8 cellular contexts compared by ENCODE assay signal in the genomic region with DNA sequence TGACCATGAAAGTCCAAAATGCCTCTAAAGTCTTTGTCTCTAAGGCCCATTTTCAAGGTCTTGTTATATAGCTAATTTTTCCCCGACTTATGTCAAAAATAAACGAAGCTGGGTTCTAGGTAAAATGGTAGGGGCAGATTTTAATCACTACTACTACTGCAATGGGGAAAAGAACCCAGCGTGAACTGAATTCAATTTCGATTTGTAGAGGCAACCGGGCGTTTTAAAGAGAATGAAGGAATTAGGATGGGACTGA. TPM values are rescaled to one million over a fixed set of nuclear protein-coding genes. Genes with fewer than 3 reads are reported as not detected.
DNase-seq lines count a peak whose midpoint lies in the region; ATAC-seq lines count a peak whose summit lies in the region.

No MANE protein-coding gene starts in this region.

- peaks cover 21 to 27% of the 10 kb centered on the region in 2 donors for H3K36me3 Mint-ChIP-seq in activated naive CD4-positive, alpha-beta T cell treated with anti-CD3 and anti-CD28 coated beads, Interleukin-2, amount 50 U/mL, for 72 hours
- H3K36me3 Mint-ChIP-seq in stimulated activated memory B cell treated with anti-CD40 and anti-IgM and Interleukin-4, amounts not matched to agents 10 μg/mL and 1 μg/mL and 100 μg/mL, for 72 hours: no peaks in the 10 kb centered on the region

- peak overlapping the region; percentile 99 for H3K27ac ChIP-seq in HUES48 (ENCODE audit: low read depth, low read length)

- H3K9me3 Mint-ChIP-seq in activated naive CD4-positive, alpha-beta T cell treated with anti-CD3 and anti-CD28 coated beads, Interleukin-2, amount 50 U/mL, for 72 hours: no peaks in the 10 kb centered on the region
- H3K9me3 Mint-ChIP-seq in stimulated activated memory B cell treated with anti-CD40 and anti-IgM and Interleukin-4, amounts not matched to agents 10 μg/mL and 1 μg/mL and 100 μg/mL, for 72 hours: no peaks in the 10 kb centered on the region

- H3K9ac ChIP-seq in HUES48 (ENCODE audit: low read depth, low read length): peak overlapping the region; percentile 92

- no peak for ATAC-seq in activated naive CD4-positive, alpha-beta T cell treated with anti-CD3 and anti-CD28 coated beads, Interleukin-2, amount 50 U/mL, for 72 hours
- ATAC-seq in stimulated activated memory B cell treated with anti-CD40 and anti-IgM and Interleukin-4, amounts not matched to agents 10 μg/mL and 1 μg/mL and 100 μg/mL, for 72 hours: no peak
- ATAC-seq in GM18861 (IDR thresholded peaks at IDR 0.05; ENCODE audit: unreplicated experiment): no peak
- ATAC-seq in HG02763 (IDR thresholded peaks at IDR 0.05; ENCODE audit: unreplicated experiment): no peak
- no peak for ATAC-seq in GM19467 (IDR thresholded peaks at IDR 0.05; ENCODE audit: unreplicated experiment)

- H3K4me3 ChIP-seq in HUES48 (ENCODE audit: low read depth, low read length) (peak overlapping the region; percentile 98), iPS-18c (ENCODE audit: insufficient read depth, low read depth, low read length) (peak overlapping the region; percentile 93; the same call in 1 of the 2 replicates)

- H3K27me3 Mint-ChIP-seq in stimulated activated memory B cell treated with anti-CD40 and anti-IgM and Interleukin-4, amounts not matched to agents 10 μg/mL and 1 μg/mL and 100 μg/mL, for 72 hours: no peaks in the 10 kb centered on the region

- no peaks in the 10 kb centered on the region for H3K9me3 ChIP-seq in HUES48 (ENCODE audit: control insufficient read depth, insufficient read depth, low read length)
- H3K9me3 ChIP-seq in iPS-18c (ENCODE audit: control insufficient read depth, insufficient read depth, low read length): no peaks in the 10 kb centered on the region

- H3K4me3 Mint-ChIP-seq in stimulated activated memory B cell treated with anti-CD40 and anti-IgM and Interleukin-4, amounts not matched to agents 10 μg/mL and 1 μg/mL and 100 μg/mL, for 72 hours: peak overlapping the region; percentile 98

- H3K27ac Mint-ChIP-seq in activated naive CD4-positive, alpha-beta T cell treated with anti-CD3 and anti-CD28 coated beads, Interleukin-2, amount 50 U/mL, for 72 hours: peak overlapping the region; percentile 89 to 99
- H3K27ac Mint-ChIP-seq in stimulated activated memory B cell treated with anti-CD40 and anti-IgM and Interleukin-4, amounts not matched to agents 10 μg/mL and 1 μg/mL and 100 μg/mL, for 72 hours: peak overlapping the region; percentile 99

- H3K4me1 Mint-ChIP-seq in stimulated activated memory B cell treated with anti-CD40 and anti-IgM and Interleukin-4, amounts not matched to agents 10 μg/mL and 1 μg/mL and 100 μg/mL, for 72 hours: peaks cover 16% of the 10 kb centered on the region

- peaks cover 27% of the 10 kb centered on the region for H3K36me3 ChIP-seq in HUES48 (ENCODE audit: control insufficient read depth, insufficient read depth, low read length)

- peaks cover 12% of the 10 kb centered on the region for H3K4me1 ChIP-seq in HUES48 (ENCODE audit: control insufficient read depth, insufficient read depth, low read length)

- no peak for DNase-seq in activated naive CD4-positive, alpha-beta T cell treated with anti-CD3 and anti-CD28 coated beads, Interleukin-2, amount 50 U/mL, for 72 hours (ENCODE audit: low spot score in 2 of 2)
- DNase-seq in cerebellar cortex (ENCODE audit: low spot score): no peak

- no peaks in the 10 kb centered on the region for H3K27me3 ChIP-seq in HUES48 (ENCODE audit: control insufficient read depth, insufficient read depth, low read length)

RNA-seq across cellular contexts. Expression of gene EXO1, which starts 0.5 kb away (rescaled TPM):
- 10 to 100 TPM; 49.3 to 69.1 TPM for total RNA-seq in activated naive CD4-positive, alpha-beta T cell treated with anti-CD3 and anti-CD28 coated beads, Interleukin-2, amount 50 U/mL, for 72 hours
